In the genomic region with DNA sequence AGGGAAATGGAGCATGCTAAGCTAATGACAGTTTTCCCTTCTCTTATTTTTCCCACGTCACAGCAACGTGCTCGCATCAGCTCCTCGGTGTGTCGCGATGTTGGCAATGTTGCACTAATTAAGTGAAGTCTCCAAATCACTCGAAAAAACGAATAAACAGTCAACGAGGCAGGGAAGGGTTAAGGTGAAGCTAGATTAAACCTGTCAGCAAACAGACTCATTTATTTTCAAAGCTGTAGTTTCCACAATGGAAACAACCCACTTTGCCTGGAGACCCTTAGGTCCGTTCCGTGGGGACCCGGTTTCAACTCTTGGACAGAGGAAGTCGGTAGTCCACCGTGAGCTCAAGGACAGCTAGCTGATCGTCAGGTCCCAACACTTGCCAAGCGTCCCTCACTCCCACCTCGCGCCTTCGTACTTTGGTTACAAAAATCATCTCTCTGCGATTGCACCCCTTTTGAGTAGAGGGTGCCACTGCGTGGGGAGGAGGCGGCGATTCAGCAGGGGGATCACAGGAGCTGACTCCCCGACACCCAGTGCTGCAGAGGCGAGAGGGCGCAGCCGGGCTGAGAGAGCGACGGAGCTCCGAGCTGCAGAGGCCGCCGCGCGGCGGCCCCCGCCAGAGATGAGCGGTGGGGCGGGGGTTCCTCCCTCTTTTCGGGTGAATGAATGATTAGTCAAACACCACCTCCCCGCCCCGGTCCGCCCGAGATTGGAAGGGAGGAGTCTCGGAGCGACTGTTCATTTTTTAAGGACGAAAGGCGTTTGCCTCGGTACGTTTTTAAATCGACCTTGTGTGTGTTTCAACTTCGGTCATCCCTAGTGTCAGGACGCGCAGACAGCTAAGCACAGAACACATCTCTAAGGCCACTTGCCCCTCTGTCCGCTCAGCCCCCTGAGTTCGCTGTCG, we compare ENCODE assay signal across 8 cellular contexts. TPM values are rescaled to one million over a fixed set of nuclear protein-coding genes. Genes with fewer than 3 reads are reported as not detected.
DNase-seq lines count a peak whose midpoint lies in the region; ATAC-seq, FAIRE-seq and TF ChIP-seq lines count a peak whose summit lies in the region.

No MANE protein-coding gene starts in this region.

- no peak overlapping the region for H2BK15ac ChIP-seq in mesendoderm (replicated peaks; ENCODE audit: low read depth)

- H3K4me1 Mint-ChIP-seq in T-helper 2 cell treated with Interferon-gamma antibody and Interleukin-4, amounts not matched to agents 5 μg/mL and 100 μg/mL, for 36 hours (ENCODE audit: low read depth), result peaks cover 1% of the 10 kb centered on the region

- H3K79me2 ChIP-seq in mesendoderm (ENCODE audit: control insufficient read depth, insufficient read depth, low read length), result no peaks in the 10 kb centered on the region

- H3K4me2 ChIP-seq in mesendoderm (ENCODE audit: low read length), result peak overlapping the region; percentile 85

- H3K56ac ChIP-seq in mesendoderm (ENCODE audit: low read length), result peak overlapping the region; percentile 98

- H2AK5ac ChIP-seq in mesendoderm (ENCODE audit: low read length), result no peak overlapping the region

- H3K79me1 ChIP-seq in mesendoderm (ENCODE audit: low read length), result no peaks in the 10 kb centered on the region

- H3K27ac Mint-ChIP-seq in T-helper 2 cell treated with Interferon-gamma antibody and Interleukin-4, amounts not matched to agents 5 μg/mL and 100 μg/mL, for 36 hours, result no peak overlapping the region

- H3K4me3 Mint-ChIP-seq in T-helper 2 cell treated with Interferon-gamma antibody and Interleukin-4, amounts not matched to agents 5 μg/mL and 100 μg/mL, for 36 hours, result peak overlapping the region; percentile 56

- H4K8ac ChIP-seq in mesendoderm (ENCODE audit: low read depth, low read length), result no peak overlapping the region

- TF ChIP-seq CTCF in epithelial cell of esophagus (IDR thresholded peaks at IDR 0.05; ENCODE audit: insufficient read depth, low read depth, low read length, missing control alignments) (no peak), D721Med (IDR thresholded peaks at IDR 0.05; ENCODE audit: insufficient read depth, missing control alignments) (no peak)

- no peak for FAIRE-seq in D721Med (lab: Jason Lieb, UNC)

- peak overlapping the region; percentile 93 for H2BK5ac ChIP-seq in mesendoderm (ENCODE audit: low read length)

- H3K27me3 Mint-ChIP-seq in T-helper 2 cell treated with Interferon-gamma antibody and Interleukin-4, amounts not matched to agents 5 μg/mL and 100 μg/mL, for 36 hours (ENCODE audit: low read depth), result peaks cover 53% of the 10 kb centered on the region

- H3K27ac ChIP-seq in mesendoderm (ENCODE audit: low read depth, low read length), result peak overlapping the region; percentile 63
- H3K27ac ChIP-seq in stomach smooth muscle (ENCODE audit: low read length), result peak overlapping the region; percentile 79

- no peak overlapping the region for H2BK120ac ChIP-seq in mesendoderm (ENCODE audit: low read depth, low read length)

- WGBS in mesendoderm (ENCODE audit: extremely low coverage, insufficient coverage, low lambda C conversion rate), result no CpG with 5 or more reads among the region's 56 CpGs

- H3K9ac ChIP-seq in mesendoderm (ENCODE audit: low read length), result peak overlapping the region; percentile 89
- peak overlapping the region; percentile 80 to 83 for H3K9ac ChIP-seq in stomach smooth muscle (ENCODE audit: low read length in 2 of 2)

- H3K4me1 ChIP-seq in mesendoderm (ENCODE audit: control insufficient read depth, low read depth, low read length) (peaks cover 7% of the 10 kb centered on the region), stomach smooth muscle (ENCODE audit: control insufficient read depth, insufficient read depth, low read length) (peaks cover 8% of the 10 kb centered on the region)

- peak; percentile 28 for ATAC-seq in GM21381 (IDR thresholded peaks at IDR 0.05; ENCODE audit: unreplicated experiment)

- peak overlapping the region; percentile 94 for H3K18ac ChIP-seq in mesendoderm (ENCODE audit: low read length)

- DNase-seq in Ammon's horn (ENCODE audit: low spot score) (peak; percentile 42), epithelial cell of esophagus (ENCODE audit: low read depth) (peak; percentile 47), mesendoderm (peak; percentile 72), NCI-H2029 (lab: John Stamatoyannopoulos, UW) (no peak), D721Med (ENCODE audit: insufficient read length, low spot score) (no peak)
- no peak for DNase-seq in T-helper 2 cell treated with Interferon-gamma antibody and Interleukin-4, amounts not matched to agents 5 μg/mL and 100 μg/mL, for 36 hours (ENCODE audit: low spot score)

- peak overlapping the region; percentile 95 for H3K4ac ChIP-seq in mesendoderm (ENCODE audit: low read depth, low read length)

- H3K27me3 ChIP-seq in mesendoderm (ENCODE audit: insufficient read depth, low read length, poor library complexity) (no peaks in the 10 kb centered on the region), stomach smooth muscle (ENCODE audit: control insufficient read depth in 1 of 2, insufficient read depth in 2 of 2, low read length in 2 of 2) (no peaks in the 10 kb centered on the region)

- H3K36me3 Mint-ChIP-seq in T-helper 2 cell treated with Interferon-gamma antibody and Interleukin-4, amounts not matched to agents 5 μg/mL and 100 μg/mL, for 36 hours (ENCODE audit: low read depth), result no peaks in the 10 kb centered on the region

- H3K36me3 ChIP-seq in mesendoderm (ENCODE audit: control insufficient read depth, insufficient read depth, low read length) (no peaks in the 10 kb centered on the region), stomach smooth muscle (ENCODE audit: control insufficient read depth in 2 of 2, insufficient read depth in 2 of 2, low read length in 2 of 2) (no peaks in the 10 kb centered on the region)

- H3K4me3 ChIP-seq in epithelial cell of esophagus (ENCODE audit: low read length) (peak overlapping the region; percentile 47), mesendoderm (ENCODE audit: low read length) (peak overlapping the region; percentile 32), stomach smooth muscle (ENCODE audit: low read length in 2 of 2) (peak overlapping the region; percentile 86 to 88)

- no peaks in the 10 kb centered on the region for H3K9me3 ChIP-seq in stomach smooth muscle (ENCODE audit: control insufficient read depth in 2 of 2, low read length in 2 of 2)

- no peak overlapping the region for H3K23ac ChIP-seq in mesendoderm (ENCODE audit: low read length)

- H4K5ac ChIP-seq in mesendoderm (ENCODE audit: low read length), result no peak overlapping the region

- H3K9me3 Mint-ChIP-seq in T-helper 2 cell treated with Interferon-gamma antibody and Interleukin-4, amounts not matched to agents 5 μg/mL and 100 μg/mL, for 36 hours, result no peaks in the 10 kb centered on the region

RNA-seq across cellular contexts. Expression of a gene that starts 1.3 kb away (rescaled TPM):
- polyA plus RNA-seq in mesendoderm (2013, experiment 1 of 2), result 0.52 TPM
- 0.64 TPM for polyA plus RNA-seq in mesendoderm (2013, experiment 2 of 2)

Comparison
In these comparisons a context has a peak if more than half of its experiments do, and no peak if none do; other contexts are left out.
1. DNase-seq: peak in Ammon's horn (single experiment), epithelial cell of esophagus (single experiment) and mesendoderm (single experiment); none in T-helper 2 cell treated with Interferon-gamma antibody and Interleukin-4, amounts not matched to agents 5 μg/mL and 100 μg/mL, for 36 hours (single experiment), NCI-H2029 (single experiment) and D721Med (single experiment).
2. H3K4me3 ChIP-seq: peak in every context shown above with its lines; median percentile 87 in stomach smooth muscle; 47 in epithelial cell of esophagus; 32 in mesendoderm.